In genomic region chr1:16366722-16367257, GRCh38 we compare ENCODE assay signal across 8 cellular contexts. TPM values are rescaled to one million over a fixed set of nuclear protein-coding genes. Genes with fewer than 3 reads are reported as not detected.
DNase-seq lines count a peak whose midpoint lies in the region; ATAC-seq, FAIRE-seq and TF ChIP-seq lines count a peak whose summit lies in the region.

Gene SZRD1 (plus strand): TSS chr1:16367242. CDS start chr1:16367258, 16 bp downstream.

- peak within 1 kb of the TSS; percentile 50 to 96 (median 75) for H3K4me3 ChIP-seq in heart right ventricle

- H3K27me3 Mint-ChIP-seq in T-helper 17 cell (no peaks in the 10 kb centered on the region), type B pancreatic cell (no peaks in the 10 kb centered on the region)

- peak; percentile 73 for ATAC-seq in HG02938 (IDR thresholded peaks at IDR 0.05; ENCODE audit: unreplicated experiment)
- ATAC-seq in T-helper 17 cell, result peak; percentile 88
- peak; percentile 91 to 97 (median 94) for ATAC-seq in heart right ventricle

- H3K4me1 Mint-ChIP-seq in T-helper 17 cell (peaks cover 20% of the 10 kb centered on the region), type B pancreatic cell (ENCODE audit: unreplicated experiment) (peaks cover 27% of the 10 kb centered on the region)

- FAIRE-seq in GM12891 (lab: Jason Lieb, UNC), result peak; percentile 93

- peaks cover 5% of the 10 kb centered on the region for H3K9me3 Mint-ChIP-seq in type B pancreatic cell

- H3K27ac Mint-ChIP-seq in T-helper 17 cell (peak within 1 kb of the TSS; percentile 98), type B pancreatic cell (peak within 1 kb of the TSS; percentile 99)

- WGBS in heart right ventricle, 2 donors, result 3% methylated on average over 23 to 24 of the region's 24 CpGs

- H3K36me3 ChIP-seq in heart right ventricle, result no peaks in the 10 kb centered on the region

- H3K27me3 ChIP-seq in heart right ventricle, result no peaks in the 10 kb centered on the region

- H3K4me3 Mint-ChIP-seq in T-helper 17 cell (peak within 1 kb of the TSS; percentile 97), type B pancreatic cell (peak within 1 kb of the TSS; percentile 96)

- TF ChIP-seq CTCF in heart right ventricle (IDR thresholded peaks at IDR 0.05) (no peak), type B pancreatic cell (conservative IDR thresholded peaks at IDR 0.05) (no peak)

- DNase-seq in GM12891 (ENCODE audit: insufficient read length, low spot score) (peak; percentile 75), NCI-H1694 treated with DMSO at 0.1 percent for 48 hours (lab: John Stamatoyannopoulos, UW) (peak; percentile 99), T-helper 17 cell (peak; percentile 89 to 95 (median 93)), amniotic stem cell (lab: John Stamatoyannopoulos, UW) (peak; percentile 98), heart right ventricle (peak; percentile 95 to 97), pons (ENCODE audit: low spot score) (peak; percentile 100), type B pancreatic cell (ENCODE audit: extremely low spot score, unreplicated experiment) (peak; percentile 94)

- H3K4me1 ChIP-seq in heart right ventricle, result peaks cover 12 to 69% (median 33%) of the 10 kb centered on the region in 9 donors

- H3K27ac ChIP-seq in heart right ventricle, result peak within 1 kb of the TSS; percentile 91 to 99 (median 98)

- H3K9me3 ChIP-seq in T-helper 17 cell (ENCODE audit: control insufficient read depth, low read length, poor library complexity, severe bottlenecking) (no peaks in the 10 kb centered on the region), heart right ventricle (no peaks in the 10 kb centered on the region)

- TF ChIP-seq POLR2A in GM12891 (IDR thresholded peaks at IDR 0.05; ENCODE audit: low read depth, low read length), result no peak

- H3K36me3 Mint-ChIP-seq in T-helper 17 cell (ENCODE audit: low read depth), result no peaks in the 10 kb centered on the region
- no peaks in the 10 kb centered on the region for H3K36me3 Mint-ChIP-seq in type B pancreatic cell

- intact Hi-C loops in heart right ventricle (cut with DNase I), result loop anchor here (2.0 to 10.0 kb wide), 7 partner anchors 76 to 294 kb away; partner anchors contain the start of genes FAM131C (in 3 of the 10) and NECAP2 (in 2 of the 10)

TF ChIP-seq in GM12891, 5 proteins besides CTCF, POLR2A, EP300 and RAD21:
- TF ChIP-seq POU2F2 (IDR thresholded peaks at IDR 0.05; ENCODE audit: low read depth, low read length), result peak; percentile 40; the same call in 1 of the 2 replicates
- TF ChIP-seq POLR2AphosphoS5 (IDR thresholded peaks at IDR 0.05; ENCODE audit: low read depth, low read length), result no peak
- TF ChIP-seq TAF1 (IDR thresholded peaks at IDR 0.05; ENCODE audit: low read depth, low read length), result 0 out of 2 replicates have a peak, but pooled peaks have one; percentile 58
- TF ChIP-seq SPI1 (IDR thresholded peaks at IDR 0.05; ENCODE audit: low read depth, low read length), result peak; percentile 36
- no peak for TF ChIP-seq PAX5 (IDR thresholded peaks at IDR 0.05; ENCODE audit: insufficient read depth, low read length, severe bottlenecking)

RNA-seq across cellular contexts. Expression of gene SZRD1, which starts in this region (rescaled TPM):
- polyA plus RNA-seq in GM12891 (2012; ENCODE audit: low read depth, missing spikeins), result 102 TPM
- total RNA-seq in T-helper 17 cell (100 to 1,000 TPM; 123 to 133 TPM), heart right ventricle (100 to 1,000 TPM in 6 of 10 donors, 10 to 100 TPM in 4; 87.1 to 131 (median 102) TPM), type B pancreatic cell (ENCODE audit: low replicate concordance) (127 and 140 TPM in 2 replicates)
- 100 to 1,000 TPM in 1 of 2 donors, 10 to 100 TPM in 1; 37.8 to 111 TPM for polyA plus RNA-seq in heart right ventricle

Comparison
In these comparisons a context has a peak if more than half of its experiments do, and no peak if none do; other contexts are left out.
1. Peak in every context shown above with its lines: DNase-seq, ATAC-seq, H3K4me3 ChIP-seq and H3K27ac ChIP-seq.